In genomic region chr18:7524786-7525185, GRCh38 we compare ENCODE assay signal across 16 cellular contexts. TPM values are rescaled to one million over a fixed set of nuclear protein-coding genes. Genes with fewer than 3 reads are reported as not detected.
DNase-seq lines count a peak whose midpoint lies in the region; ATAC-seq and TF ChIP-seq lines count a peak whose summit lies in the region.
"Had no signal": no experiment of that assay in that cellular context is flagged by ENCODE, and none has a peak within 500 bp of the region (broad histone marks: within the 10 kb centered on the region; RNA-seq: fewer than 3 reads in every experiment).

No MANE protein-coding gene starts in this region.

- H3K9me3 ChIP-seq in sigmoid colon: no peaks in the 10 kb centered on the region
- H3K9me3 ChIP-seq: pancreas, vagina had no signal

- no peaks in the 10 kb centered on the region for H3K36me3 ChIP-seq in sigmoid colon
- H3K36me3 ChIP-seq: pancreas, vagina had no signal

- ATAC-seq in HG02981 (IDR thresholded peaks at IDR 0.05; ENCODE audit: unreplicated experiment): no peak
- ATAC-seq: activated CD8-positive, alpha-beta T cell treated with anti-CD3 and anti-CD28 coated beads for 36 hours; K562; stimulated activated memory B cell treated with anti-CD40 and anti-IgM and Interleukin-4, amounts not matched to agents 10 μg/mL and 1 μg/mL and 100 μg/mL, for 72 hours; T-cell had no signal

- H3K4me3 ChIP-seq in sigmoid colon: peak overlapping the region in 1 of 4 donors; percentile 14
- H3K4me3 ChIP-seq: K562, pancreas, vagina had no signal

- 45 to 55% methylated on average over 2 of the region's 2 CpGs for WGBS in sigmoid colon, 2 donors

- intact Hi-C loops in sigmoid colon (cut with DNase I): no loop called here

- H3K27ac ChIP-seq in sigmoid colon: peak overlapping the region; percentile 42 to 71 (median 58)
- H3K27ac ChIP-seq: pancreas, vagina had no signal

- no peak for TF ChIP-seq POLR2A in sigmoid colon (IDR thresholded peaks at IDR 0.05)

- no peaks in the 10 kb centered on the region for H3K27me3 ChIP-seq in sigmoid colon
- H3K27me3 ChIP-seq: pancreas, vagina had no signal

- no peak for TF ChIP-seq CTCF in sigmoid colon (IDR thresholded peaks at IDR 0.05)

- DNase-seq in GM03348 (ENCODE audit: low spot score) (peak; percentile 22), RPMI8226 (peak; percentile 4), hepatic stellate cell (ENCODE audit: low spot score) (peak; percentile 10), sigmoid colon (no peak), DMS114 treated with DMSO at 0.1 percent for 48 hours (lab: John Stamatoyannopoulos, UW; ENCODE audit: unreplicated experiment) (no peak), amniotic stem cell (lab: John Stamatoyannopoulos, UW) (no peak), islet precursor cell (no peak)
- DNase-seq: activated CD8-positive, alpha-beta T cell treated with anti-CD3 and anti-CD28 coated beads for 36 hours; NCI-H1105; NK-92 treated with Interleukin-12 subunit alpha and Interleukin-12 subunit beta, amount 100 ng/mL, for 24 hours; pancreas; T-cell had no signal

- TF ChIP-seq EP300 in sigmoid colon (IDR thresholded peaks at IDR 0.05): no peak

- H3K4me1 ChIP-seq in sigmoid colon: peaks cover 0 to 18% (median 14%) of the 10 kb centered on the region in 4 donors
- H3K4me1 ChIP-seq: pancreas, vagina had no signal

RNA-seq across cellular contexts. Expression of gene PTPRM, which starts 42.3 kb away (rescaled TPM):
- 100 to 1,000 TPM in 1 of 4 donors, 10 to 100 TPM in 3; 62.8 to 151 (median 73.4) TPM for total RNA-seq in sigmoid colon
- polyA plus RNA-seq in sigmoid colon: 10 to 100 TPM in 1 of 3 donors, 1 to 10 TPM in 2; 3.9 to 18.0 (median 4.8) TPM

Comparison
In these comparisons a context has a peak if more than half of its experiments do, and no peak if none do; other contexts are left out.
1. DNase-seq: peak in GM03348 (single experiment), RPMI8226 (single experiment) and hepatic stellate cell (single experiment); none in sigmoid colon (single experiment), DMS114 treated with DMSO at 0.1 percent for 48 hours (single experiment), amniotic stem cell (single experiment) and islet precursor cell (single experiment).